ENCODE assay signal across 9 cellular contexts in the genomic region with DNA sequence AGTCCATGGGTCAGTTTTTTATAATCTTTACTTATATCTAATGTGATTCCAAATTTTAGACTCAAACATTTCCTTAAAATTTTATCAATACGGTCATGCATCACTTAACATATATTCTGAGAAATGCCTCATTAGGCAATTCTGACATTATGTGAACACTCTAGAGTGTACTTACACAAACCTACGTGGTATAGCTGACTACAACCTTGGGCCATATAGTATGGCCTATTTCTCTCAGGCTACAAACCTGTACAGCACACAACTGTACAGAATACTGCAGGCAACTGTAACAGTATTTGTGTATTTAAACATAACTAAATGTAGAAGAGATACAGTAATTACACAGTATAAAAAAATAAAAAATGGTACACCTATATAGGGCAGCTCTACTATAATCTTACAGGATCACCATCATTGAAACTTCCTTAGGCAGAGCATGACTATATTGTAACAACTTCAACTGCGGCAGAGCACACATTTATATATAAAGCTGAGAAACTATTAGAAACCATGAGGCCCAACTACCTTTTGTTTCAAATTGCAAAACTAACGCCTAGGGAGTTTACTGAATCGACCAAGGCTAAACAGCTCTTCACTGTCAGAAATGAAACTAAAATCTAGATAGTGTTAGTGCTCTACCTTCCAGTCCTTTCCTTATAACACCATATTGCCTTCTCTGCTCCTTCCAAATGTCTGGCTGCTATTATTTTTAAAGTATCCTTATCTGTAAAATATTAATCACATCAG. TPM values are rescaled to one million over a fixed set of nuclear protein-coding genes. Genes with fewer than 3 reads are reported as not detected.
DNase-seq lines count a peak whose midpoint lies in the region; ATAC-seq lines count a peak whose summit lies in the region.
"Had no signal": no experiment of that assay in that cellular context is flagged by ENCODE, and none has a peak within 500 bp of the region (broad histone marks: within the 10 kb centered on the region; RNA-seq: fewer than 3 reads in every experiment).

No MANE protein-coding gene starts in this region.

- peak; percentile 40 for ATAC-seq in GM19463 (IDR thresholded peaks at IDR 0.05; ENCODE audit: unreplicated experiment)
- ATAC-seq in HG03558 (IDR thresholded peaks at IDR 0.05; ENCODE audit: extremely low read depth, unreplicated experiment): peak; percentile 16
- ATAC-seq in left lobe of liver: peak; percentile 80

- DNase-seq in GF-D8 (lab: John Stamatoyannopoulos, UW): peak; percentile 35
- no peak for DNase-seq in left lobe of liver (ENCODE audit: low spot score)
- no peak for DNase-seq in islet precursor cell
- DNase-seq in NCI-H748 treated with DMSO at 0.1 percent for 48 hours (lab: John Stamatoyannopoulos, UW): no peak
- no peak for DNase-seq in retina
- DNase-seq in NCI-H1417 (lab: John Stamatoyannopoulos, UW): no peak
- DNase-seq: naive B cell had no signal

RNA-seq across cellular contexts. Expression of a gene that starts 6.9 kb away (rescaled TPM):
- total RNA-seq in left lobe of liver: 31.1 TPM

Comparison
In these comparisons a context has a peak if more than half of its experiments do, and no peak if none do; other contexts are left out.
1. ATAC-seq: peak in every context shown above with its lines; median percentile 80 in left lobe of liver; 40 in GM19463; 16 in HG03558.